In genomic region chr3:196638922-196639516, GRCh38 we compare ENCODE assay signal across 8 cellular contexts. TPM values are rescaled to one million over a fixed set of nuclear protein-coding genes. Genes with fewer than 3 reads are reported as not detected.
DNase-seq lines count a peak whose midpoint lies in the region; ATAC-seq and TF ChIP-seq lines count a peak whose summit lies in the region.

No MANE protein-coding gene starts in this region.

- H3K27me3 ChIP-seq in HL-60 (ENCODE audit: insufficient read depth, poor library complexity, severe bottlenecking): no peaks in the 10 kb centered on the region
- peaks cover 4% of the 10 kb centered on the region for H3K27me3 ChIP-seq in adrenal gland
- H3K27me3 ChIP-seq in left lung: peaks cover 3 to 14% of the 10 kb centered on the region in 2 donors
- peaks cover 19% of the 10 kb centered on the region for H3K27me3 ChIP-seq in transverse colon

- H3K4me1 ChIP-seq in adrenal gland (replicated peaks in 1 of 2): no peaks in the 10 kb centered on the region
- H3K4me1 ChIP-seq in left lung: peaks cover 0 to 76% of the 10 kb centered on the region in 2 donors
- peaks cover 0 to 20% (median 3%) of the 10 kb centered on the region in 4 donors for H3K4me1 ChIP-seq in transverse colon

- H3K27ac ChIP-seq in HL-60 (replicated peaks): peak overlapping the region; percentile 97
- H3K27ac ChIP-seq in adrenal gland: peak overlapping the region in 3 of 5 donors; percentile 14 to 86 (median 73)
- peak overlapping the region; percentile 76 to 92 for H3K27ac ChIP-seq in left lung
- peak overlapping the region; percentile 63 to 72 (median 70) for H3K27ac ChIP-seq in transverse colon

- TF ChIP-seq CTCF in HL-60 (IDR thresholded peaks at IDR 0.05; ENCODE audit: insufficient read depth, low read length) (no peak), adrenal gland (IDR thresholded peaks at IDR 0.05) (no peak), left lung (IDR thresholded peaks at IDR 0.05) (no peak), transverse colon (IDR thresholded peaks at IDR 0.05) (no peak)

- ATAC-seq in left lung: peak; percentile 9

- in situ Hi-C loops in transverse colon (cut with MboI; ENCODE audit: low pct_ligation_motif_present in 1 of 4, low pct_unique_long_range_greater_than_20kb in 1 of 4, low sequenced_read_pairs in 3 of 4) (no loop called here), ACHN (cut with HindIII; ENCODE audit: low pct_ligation_motif_present, low pct_unique_long_range_greater_than_20kb, low sequenced_read_pairs) (no loop called here)

- DNase-seq in ELF-1 (ENCODE audit: low read depth, low spot score): peak; percentile 57
- DNase-seq in HL-60 (ENCODE audit: low read depth in 1 of 2, low spot score in 1 of 2): no peak
- no peak for DNase-seq in adrenal gland
- DNase-seq in left lung: no peak
- DNase-seq in transverse colon: no peak
- DNase-seq in occipital lobe (lab: John Stamatoyannopoulos, UW): no peak
- DNase-seq in NCI-H146 treated with DMSO at 0.1 percent for 48 hours (lab: John Stamatoyannopoulos, UW; ENCODE audit: unreplicated experiment): no peak
- DNase-seq in ACHN: no peak

- TF ChIP-seq EP300 in transverse colon (IDR thresholded peaks at IDR 0.05; ENCODE audit: low read depth): no peak

- intact Hi-C loops in adrenal gland (cut with DNase I): no loop called here
- intact Hi-C loops in left lung (cut with DNase I): no loop called here
- intact Hi-C loops in transverse colon (cut with DNase I; ENCODE audit: low total_unique reads): no loop called here

- peak overlapping the region; percentile 67 for H3K4me3 ChIP-seq in HL-60 (replicated peaks; ENCODE audit: insufficient read depth, low read length)
- peak overlapping the region in 2 of 4 donors; percentile 27 to 56 for H3K4me3 ChIP-seq in adrenal gland
- peak overlapping the region; percentile 50 to 67 for H3K4me3 ChIP-seq in left lung
- peak overlapping the region in 3 of 4 donors; percentile 28 to 56 (median 47) for H3K4me3 ChIP-seq in transverse colon

- TF ChIP-seq POLR2A in adrenal gland (IDR thresholded peaks at IDR 0.05) (no peak), transverse colon (IDR thresholded peaks at IDR 0.05) (no peak)

- WGBS in adrenal gland, 4 donors: 39 to 55% (median 41%) methylated on average over 13 to 19 of the region's 19 CpGs
- 32% methylated on average over 18 of the region's 19 CpGs; no CpG with 5 or more reads in 1 of the 2 donors for WGBS in transverse colon (ENCODE audit: low coverage in 1 of 2), 2 donors

- H3K36me3 ChIP-seq in adrenal gland (replicated peaks in 1 of 2): no peaks in the 10 kb centered on the region
- H3K36me3 ChIP-seq in left lung: peaks cover 0 to 6% of the 10 kb centered on the region in 2 donors
- no peaks in the 10 kb centered on the region for H3K36me3 ChIP-seq in transverse colon

- no peaks in the 10 kb centered on the region for H3K9me3 ChIP-seq in adrenal gland (replicated peaks in 1 of 3)
- H3K9me3 ChIP-seq in left lung: no peaks in the 10 kb centered on the region
- no peaks in the 10 kb centered on the region for H3K9me3 ChIP-seq in transverse colon

RNA-seq across cellular contexts. Expression of gene NRROS, which starts 0.5 kb away (rescaled TPM):
- 1 to 10 TPM; 1.2 to 9.9 (median 8.3) TPM for total RNA-seq in adrenal gland
- polyA plus RNA-seq in adrenal gland: 1 to 10 TPM; 1.2 to 6.8 (median 2.4) TPM
- total RNA-seq in left lung: 10 to 100 TPM; 12.3 to 21.8 TPM
- total RNA-seq in transverse colon: 1 to 10 TPM in 2 of 4 donors, not detected in 2; 2.5 to 3.7 TPM
- total RNA-seq in occipital lobe: 1.2 TPM
